In genomic region chr4:148961526-148961925, GRCh38 we compare ENCODE assay signal across 17 cellular contexts.
DNase-seq lines count a peak whose midpoint lies in the region; ATAC-seq and TF ChIP-seq lines count a peak whose summit lies in the region.
"Had no signal": no experiment of that assay in that cellular context is flagged by ENCODE, and none has a peak within 500 bp of the region (broad histone marks: within the 10 kb centered on the region; RNA-seq: fewer than 3 reads in every experiment).

No MANE protein-coding gene starts in this region.

- no peak overlapping the region for H3K23ac ChIP-seq in neuronal stem cell (ENCODE audit: low read depth, low read length, poor library complexity)

- H3K79me1 ChIP-seq in neuronal stem cell (ENCODE audit: low read depth, low read length): no peaks in the 10 kb centered on the region

- no peaks in the 10 kb centered on the region for H4K20me1 ChIP-seq in OCI-LY7 (ENCODE audit: insufficient read depth, low read length)
- H4K20me1 ChIP-seq: BLaER1 had no signal

- H3K18ac ChIP-seq in neuronal stem cell (ENCODE audit: low read length): no peak overlapping the region

- BruUV-seq in OCI-LY7 (replicated peaks; lab: Mats Ljungman, UMichigan): no TSS peak

- POLR2A ChIA-PET in OCI-LY7 (lab: Charles Lee): interaction anchor here (0.9 to 1.4 kb wide), 2 partner anchors 15 to 41 kb away, joined by 3 to 6 read pairs; no protein-coding TSS in a partner anchor

- H2AK5ac ChIP-seq in neuronal stem cell (ENCODE audit: low read depth, low read length): no peak overlapping the region

- H3K36me3 ChIP-seq in OCI-LY7 (ENCODE audit: insufficient read depth, low read length) (no peaks in the 10 kb centered on the region), neuronal stem cell (replicated peaks in 1 of 2; ENCODE audit: control insufficient read depth in 2 of 2, insufficient read depth in 2 of 2, low read length in 2 of 2) (no peaks in the 10 kb centered on the region)
- H3K36me3 ChIP-seq: BLaER1 had no signal

- H3K4ac ChIP-seq in neuronal stem cell (ENCODE audit: low read length): no peak overlapping the region

- intact Hi-C loops in OCI-LY7 (cut with micrococcal nuclease; ENCODE audit: unreplicated experiment): no loop called here
- intact Hi-C loops in cardiac septum (cut with DNase I): no loop called here

- H2BK15ac ChIP-seq in neuronal stem cell (ENCODE audit: low read length): no peak overlapping the region

- H3K9me2 ChIP-seq in OCI-LY7 (ENCODE audit: insufficient read depth, low read length): no peaks in the 10 kb centered on the region

- H3K79me2 ChIP-seq in OCI-LY7 (ENCODE audit: insufficient read depth, low read depth, low read length): no peaks in the 10 kb centered on the region

- no peak for ATAC-seq in left lobe of liver
- ATAC-seq: CD8-positive, alpha-beta T cell; GM23338 had no signal

- no peaks in the 10 kb centered on the region for H3K4me1 ChIP-seq in OCI-LY7 (ENCODE audit: insufficient read depth, low read length, poor library complexity, severe bottlenecking)
- H3K4me1 ChIP-seq in neuronal stem cell (ENCODE audit: control insufficient read depth in 2 of 2, insufficient read depth in 1 of 2, low read depth in 1 of 2, low read length in 2 of 2): no peaks in the 10 kb centered on the region

- H2BK5ac ChIP-seq in neuronal stem cell (ENCODE audit: low read length): no peak overlapping the region

- H3K4me3 ChIP-seq in OCI-LY7 (ENCODE audit: low read depth, low read length, poor library complexity, severe bottlenecking) (no peak overlapping the region), neuronal stem cell (ENCODE audit: low read length in 2 of 2) (no peak overlapping the region)
- H3K4me3 ChIP-seq: BLaER1, GM23338 had no signal

- no CpG with 5 or more reads among the region's 4 CpGs for WGBS in neuronal stem cell (ENCODE audit: extremely low coverage in 2 of 2, insufficient read length in 2 of 2, insufficient replicate concordance in 1 of 2), 2 donors

- H3K9ac ChIP-seq in neuronal stem cell (ENCODE audit: low read depth, low read length, poor library complexity): no peak overlapping the region
- H3K9ac ChIP-seq: BLaER1 had no signal

- H3K27me3 ChIP-seq in neuronal stem cell (ENCODE audit: control insufficient read depth in 3 of 3, insufficient read depth in 3 of 3, low read depth in 1 of 3, low read length in 3 of 3): no peaks in the 10 kb centered on the region
- H3K27me3 ChIP-seq: BLaER1 had no signal

- TF ChIP-seq CTCF in OCI-LY7 (conservative IDR thresholded peaks at IDR 0.05; ENCODE audit: low read length): no peak

- 0 out of 2 replicates have a peak, but pooled peaks cover 5% of the 10 kb centered on the region for H3K9me3 ChIP-seq in OCI-LY7 (ENCODE audit: low read length)
- no peaks in the 10 kb centered on the region for H3K9me3 ChIP-seq in neuronal stem cell (replicated peaks in 1 of 2; ENCODE audit: control insufficient read depth in 2 of 2, insufficient read depth in 1 of 2, low read depth in 1 of 2, low read length in 2 of 2)
- H3K9me3 ChIP-seq: BLaER1 had no signal

- H2BK120ac ChIP-seq in neuronal stem cell (ENCODE audit: low read depth, low read length): no peak overlapping the region

- H3K4me2 ChIP-seq in OCI-LY7 (ENCODE audit: low read length) (no peak overlapping the region), neuronal stem cell (ENCODE audit: insufficient read depth, low read length, poor library complexity, severe bottlenecking) (no peak overlapping the region)
- H3K4me2 ChIP-seq: BLaER1, GM23338 had no signal

- no peak overlapping the region for H4K8ac ChIP-seq in neuronal stem cell (ENCODE audit: low read depth, low read length)

- peak overlapping the region; percentile 13; the same call in 1 of the 2 replicates for H2AFZ ChIP-seq in OCI-LY7 (ENCODE audit: low read length)
- H2AFZ ChIP-seq in neuronal stem cell (ENCODE audit: low read length): no peak overlapping the region
- H2AFZ ChIP-seq: GM23338 had no signal

- H3K27ac ChIP-seq in OCI-LY7 (ENCODE audit: low read depth, low read length, poor library complexity, severe bottlenecking) (no peak overlapping the region), neuronal stem cell (replicated peaks; ENCODE audit: low read length) (no peak overlapping the region)
- H3K27ac ChIP-seq: BLaER1, HL-60 had no signal

- peak overlapping the region; percentile 2 for H3K14ac ChIP-seq in neuronal stem cell (ENCODE audit: low read length)

- CTCF ChIA-PET in OCI-LY7 (lab: Charles Lee; ENCODE audit: unreplicated experiment): no interaction called here

- peak; percentile 2 for DNase-seq in EL
- DNase-seq in OCI-LY7 (ENCODE audit: low spot score): no peak
- peak; percentile 29 for DNase-seq in epidermal melanocyte (ENCODE audit: insufficient read length, low spot score)
- DNase-seq in neuronal stem cell (ENCODE audit: low spot score): no peak
- DNase-seq in HuH-7 (ENCODE audit: low spot score): no peak
- DNase-seq in NCI-H774 (lab: John Stamatoyannopoulos, UW): no peak
- DNase-seq in left lobe of liver (ENCODE audit: low spot score): no peak
- no peak for DNase-seq in cardiac septum (ENCODE audit: low spot score)
- DNase-seq: 8988T; CD8-positive, alpha-beta T cell; COR-L47; DMS 273 treated with DMSO at 0.1 percent for 48 hours; GDM1; HCEC 1CT had no signal

- H2BK12ac ChIP-seq in neuronal stem cell (ENCODE audit: low read length): no peak overlapping the region

- H4K91ac ChIP-seq in neuronal stem cell (ENCODE audit: low read depth, low read length, poor library complexity): no peak overlapping the region

Comparison
In these comparisons a context has a peak if more than half of its experiments do, and no peak if none do; other contexts are left out.
1. DNase-seq: peak in EL (single experiment) and epidermal melanocyte (single experiment); none in OCI-LY7 (single experiment), neuronal stem cell (single experiment), HuH-7 (single experiment), NCI-H774 (single experiment), left lobe of liver (single experiment) and cardiac septum (single experiment).